In the genomic region with DNA sequence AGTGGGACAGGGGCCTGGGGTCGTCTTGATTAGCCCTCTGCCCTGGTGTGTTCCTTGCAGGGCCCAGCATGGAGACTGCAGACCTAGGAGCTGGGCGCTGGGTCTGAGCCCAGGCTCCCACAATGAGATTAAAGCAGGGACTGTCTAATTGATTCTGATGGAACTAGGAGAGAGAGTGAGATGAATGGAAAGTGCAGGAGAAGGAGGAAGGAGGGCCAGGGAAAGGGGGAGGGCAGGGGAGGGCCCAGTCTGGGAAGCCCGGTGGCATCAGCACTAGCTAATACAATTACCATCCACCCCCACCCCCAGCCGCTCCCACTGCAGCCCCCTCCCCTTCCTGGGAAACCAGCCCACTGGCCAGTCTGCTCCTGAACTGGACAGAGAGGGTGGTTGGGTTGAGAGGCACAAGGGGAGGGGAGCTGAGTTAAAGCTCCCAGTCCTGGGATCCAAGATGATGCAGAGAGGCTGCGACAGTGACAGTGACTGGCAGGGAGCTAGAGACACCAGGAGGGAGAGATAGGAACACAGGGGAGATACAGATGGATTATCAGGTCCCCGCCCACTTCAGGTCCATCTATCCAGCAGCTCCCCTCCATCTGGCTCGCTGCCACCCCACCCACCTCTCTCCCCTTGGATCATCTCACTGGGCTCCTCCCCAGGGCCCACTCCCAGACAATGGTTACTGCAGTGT, we compare ENCODE assay signal across 26 cellular contexts. TPM values are rescaled to one million over a fixed set of nuclear protein-coding genes. Genes with fewer than 3 reads are reported as not detected.
DNase-seq lines count a peak whose midpoint lies in the region; ATAC-seq, FAIRE-seq and TF ChIP-seq lines count a peak whose summit lies in the region.
"Had no signal": no experiment of that assay in that cellular context is flagged by ENCODE, and none has a peak within 500 bp of the region (broad histone marks: within the 10 kb centered on the region; RNA-seq: fewer than 3 reads in every experiment).

No MANE protein-coding gene starts in this region.

- H2BK15ac ChIP-seq in mesendoderm (replicated peaks; ENCODE audit: low read depth), result no peak overlapping the region

- intact Hi-C loops in left ventricle myocardium inferior (cut with micrococcal nuclease) (no loop called here), left ventricle myocardium superior (cut with micrococcal nuclease) (no loop called here), gastrocnemius medialis (cut with DNase I; ENCODE audit: low total_unique reads) (no loop called here)

- H3K9me3 ChIP-seq in left ventricle myocardium inferior (replicated peaks) (no peaks in the 10 kb centered on the region), gastrocnemius medialis (no peaks in the 10 kb centered on the region), small intestine (ENCODE audit: control insufficient read depth, low read depth) (no peaks in the 10 kb centered on the region)
- H3K9me3 ChIP-seq: right lobe of liver had no signal

- no peak overlapping the region for H3K23ac ChIP-seq in mesendoderm (ENCODE audit: low read length)

- WGBS in mesendoderm (ENCODE audit: extremely low coverage, insufficient coverage, low lambda C conversion rate), result no CpG with 5 or more reads among the region's 7 CpGs
- 69 to 78% (median 70%) methylated on average over 6 to 7 of the region's 7 CpGs for WGBS in small intestine, 3 donors

- no peak overlapping the region for H3K4ac ChIP-seq in mesendoderm (ENCODE audit: low read depth, low read length)

- in situ Hi-C loops in gastrocnemius medialis (cut with MboI; ENCODE audit: low sequenced_read_pairs in 4 of 4), result no loop called here

- H4K5ac ChIP-seq in mesendoderm (ENCODE audit: low read length), result no peak overlapping the region

- H3K36me3 ChIP-seq in left ventricle myocardium inferior, result no peaks in the 10 kb centered on the region
- H3K36me3 ChIP-seq in mesendoderm (ENCODE audit: control insufficient read depth, insufficient read depth, low read length), result no peaks in the 10 kb centered on the region
- H3K36me3 ChIP-seq in gastrocnemius medialis, result no peaks in the 10 kb centered on the region
- no peaks in the 10 kb centered on the region for H3K36me3 ChIP-seq in small intestine (ENCODE audit: control insufficient read depth in 2 of 2, insufficient read depth in 2 of 2, low read length in 2 of 2)
- H3K36me3 ChIP-seq: right lobe of liver had no signal

- TF ChIP-seq POLR2A in gastrocnemius medialis (IDR thresholded peaks at IDR 0.05), result no peak

- H3K79me1 ChIP-seq in mesendoderm (ENCODE audit: low read length), result no peaks in the 10 kb centered on the region

- no peak overlapping the region for H3K4me3 ChIP-seq in left ventricle myocardium inferior
- no peak overlapping the region for H3K4me3 ChIP-seq in mesendoderm (ENCODE audit: low read length)
- H3K4me3 ChIP-seq in gastrocnemius medialis, result no peak overlapping the region
- H3K4me3 ChIP-seq in small intestine (ENCODE audit: low read depth in 1 of 2, low read length in 2 of 2), result no peak overlapping the region
- H3K4me3 ChIP-seq: GM23338, right lobe of liver had no signal

- H2BK120ac ChIP-seq in mesendoderm (ENCODE audit: low read depth, low read length), result no peak overlapping the region

- ATAC-seq in left ventricle myocardium superior (no peak), gastrocnemius medialis (no peak), GM18873 (IDR thresholded peaks at IDR 0.05; ENCODE audit: low FRiP score, unreplicated experiment) (no peak)
- ATAC-seq: GM23338, Panc1, right lobe of liver, WTC11 had no signal

- no peak for FAIRE-seq in small intestine (lab: Jason Lieb, UNC)
- FAIRE-seq: A204.1, bronchial epithelial cell had no signal

- no peak overlapping the region for H3K27ac ChIP-seq in left ventricle myocardium inferior (replicated peaks)
- no peak overlapping the region for H3K27ac ChIP-seq in mesendoderm (ENCODE audit: low read depth, low read length)
- peak overlapping the region; percentile 95 to 99 (median 98) for H3K27ac ChIP-seq in gastrocnemius medialis
- H3K27ac ChIP-seq in small intestine (ENCODE audit: low read depth in 1 of 2, low read length in 1 of 2), result no peak overlapping the region
- H3K27ac ChIP-seq: right lobe of liver had no signal

- H2AK5ac ChIP-seq in mesendoderm (ENCODE audit: low read length), result no peak overlapping the region

- peak overlapping the region; percentile 40 for H2BK5ac ChIP-seq in mesendoderm (ENCODE audit: low read length)

- peak overlapping the region; percentile 42 for H3K18ac ChIP-seq in mesendoderm (ENCODE audit: low read length)

- peaks cover 54% of the 10 kb centered on the region for H3K4me1 ChIP-seq in left ventricle myocardium inferior
- H3K4me1 ChIP-seq in mesendoderm (ENCODE audit: control insufficient read depth, low read depth, low read length), result peaks cover 33% of the 10 kb centered on the region
- H3K4me1 ChIP-seq in gastrocnemius medialis, result peaks cover 64 to 65% of the 10 kb centered on the region in 2 donors
- H3K4me1 ChIP-seq in small intestine (ENCODE audit: control insufficient read depth in 2 of 2, insufficient read depth in 1 of 2, low read depth in 1 of 2, low read length in 1 of 2), result no peaks in the 10 kb centered on the region

- peak overlapping the region; percentile 47 for H3K56ac ChIP-seq in mesendoderm (ENCODE audit: low read length)

- H3K27me3 ChIP-seq in left ventricle myocardium inferior (ENCODE audit: low read depth), result peaks cover 11% of the 10 kb centered on the region
- H3K27me3 ChIP-seq in mesendoderm (ENCODE audit: insufficient read depth, low read length, poor library complexity), result no peaks in the 10 kb centered on the region
- H3K27me3 ChIP-seq in gastrocnemius medialis, result no peaks in the 10 kb centered on the region
- no peaks in the 10 kb centered on the region for H3K27me3 ChIP-seq in small intestine (ENCODE audit: control insufficient read depth in 2 of 2, insufficient read depth in 2 of 2, low read length in 2 of 2)
- H3K27me3 ChIP-seq: right lobe of liver had no signal

- TF ChIP-seq CTCF in left ventricle myocardium inferior (IDR thresholded peaks at IDR 0.05; ENCODE audit: borderline replicate concordance), result no peak
- no peak for TF ChIP-seq CTCF in gastrocnemius medialis (IDR thresholded peaks at IDR 0.05 in 4 of 5, conservative IDR thresholded peaks at IDR 0.05 in 1 of 5)

- no peak overlapping the region for H4K8ac ChIP-seq in mesendoderm (ENCODE audit: low read depth, low read length)

- DNase-seq in left ventricle myocardium inferior, result peak; percentile 13
- DNase-seq in left ventricle myocardium superior, result no peak
- peak; percentile 56 for DNase-seq in astrocyte of the hippocampus (ENCODE audit: low read depth, low spot score)
- peak; percentile 64 for DNase-seq in mesendoderm
- no peak for DNase-seq in gastrocnemius medialis
- no peak for DNase-seq in islet precursor cell
- DNase-seq in small intestine, result no peak
- DNase-seq: activated CD8-positive, alpha-beta memory T cell treated with anti-CD3 and anti-CD28 coated beads, Interleukin-2, amount 50 U/mL, for 4 hours; Calu3; immature natural killer cell; Karpas-422; MV-4-11; NCI-H187; NCI-H446 treated with DMSO at 0.1 percent for 48 hours; right lobe of liver; stimulated activated CD4-positive, alpha-beta T cell treated with anti-CD3 and anti-CD28 coated beads, Interleukin-15, amount 100 ng/mL, for 24 hours; stimulated activated CD8-positive, alpha-beta memory T cell treated with anti-CD3 and anti-CD28 coated beads, Interleukin-4, amount 100 ng/mL, for 48 hours had no signal

- H3K4me2 ChIP-seq in mesendoderm (ENCODE audit: low read length), result no peak overlapping the region

- no peaks in the 10 kb centered on the region for H3K79me2 ChIP-seq in mesendoderm (ENCODE audit: control insufficient read depth, insufficient read depth, low read length)

- H3K9ac ChIP-seq in mesendoderm (ENCODE audit: low read length), result no peak overlapping the region

RNA-seq across cellular contexts. Expression of a gene that starts 13.2 kb away (rescaled TPM):
- 828 TPM for total RNA-seq in left ventricle myocardium inferior
- 783 TPM for total RNA-seq in left ventricle myocardium superior
- 1.7 TPM for polyA plus RNA-seq in mesendoderm (2013, experiment 1 of 2)
- 2.4 TPM for polyA plus RNA-seq in mesendoderm (2013, experiment 2 of 2)
- 100 to 1,000 TPM; 407 to 670 (median 484) TPM for total RNA-seq in gastrocnemius medialis
- polyA plus RNA-seq in small intestine, result 10 to 100 TPM in 1 of 3 donors, 1 to 10 TPM in 2; 1.3 to 52.1 (median 8.6) TPM

RNA-seq across cellular contexts. Expression of a gene that starts 53.1 kb away (rescaled TPM):
- total RNA-seq in left ventricle myocardium inferior (not detected), left ventricle myocardium superior (not detected), gastrocnemius medialis (under 1 TPM in 1 of 4 donors, not detected in 3; 0.25 TPM)
- not detected for polyA plus RNA-seq in mesendoderm (2013, experiment 1 of 2)
- polyA plus RNA-seq in mesendoderm (2013, experiment 2 of 2), result 0.03 TPM
- polyA plus RNA-seq in small intestine, result under 1 TPM in 2 of 3 donors, not detected in 1; 0.22 to 0.25 TPM
- total RNA-seq: bronchial epithelial cell, dermis microvascular lymphatic vessel endothelial cell, GM23338, lower leg skin, urinary bladder had no signal

Comparison
In these comparisons a context has a peak if more than half of its experiments do, and no peak if none do; other contexts are left out.
1. DNase-seq: peak in left ventricle myocardium inferior (single experiment), astrocyte of the hippocampus (single experiment) and mesendoderm (single experiment); none in left ventricle myocardium superior (single experiment), gastrocnemius medialis (0 of 2), islet precursor cell (single experiment) and small intestine (single experiment).
2. H3K27ac ChIP-seq: peak in gastrocnemius medialis (4 of 4); none in left ventricle myocardium inferior (single experiment), mesendoderm (single experiment) and small intestine (0 of 2).